Comparison of ENCODE assay signal across 8 cellular contexts in the genomic region with DNA sequence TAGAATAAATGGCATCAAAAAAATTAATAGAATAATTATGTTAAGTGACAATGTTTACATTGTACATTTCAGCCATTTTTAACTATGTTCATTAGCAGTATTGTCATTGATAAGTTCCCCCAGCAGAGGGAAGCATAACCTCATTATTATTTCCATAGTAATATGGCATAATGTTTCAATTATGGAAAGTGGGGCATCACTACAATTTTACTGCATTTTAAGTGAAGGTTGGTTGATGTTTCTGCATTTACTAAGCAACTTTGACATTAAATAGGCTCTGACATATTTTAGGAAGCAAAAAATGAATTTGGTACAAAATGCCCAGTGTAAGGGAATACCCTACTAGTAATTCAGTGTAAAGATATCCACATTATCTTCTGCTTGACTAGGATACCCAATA.
DNase-seq lines count a peak whose midpoint lies in the region; ATAC-seq, FAIRE-seq and TF ChIP-seq lines count a peak whose summit lies in the region.

No MANE protein-coding gene starts in this region.

- no peaks in the 10 kb centered on the region for H3K27me3 Mint-ChIP-seq in activated CD8-positive, alpha-beta T cell treated with anti-CD3 and anti-CD28 coated beads for 36 hours

- intact Hi-C loops in activated CD8-positive, alpha-beta T cell treated with anti-CD3 and anti-CD28 coated beads for 36 hours (cut with micrococcal nuclease): loop anchor here (5.0 kb wide), 1 partner anchor 1046 kb away; no protein-coding TSS in a partner anchor
- intact Hi-C loops in upper lobe of right lung (cut with DNase I): loop anchor here (10.0 kb wide), 1 partner anchor 1048 kb away; no protein-coding TSS in a partner anchor

- TF ChIP-seq CTCF in activated CD8-positive, alpha-beta T cell treated with anti-CD3 and anti-CD28 coated beads for 36 hours (IDR thresholded peaks at IDR 0.05): peak; percentile 66
- peak; percentile 76 for TF ChIP-seq CTCF in upper lobe of right lung (IDR thresholded peaks at IDR 0.05)

- H3K36me3 Mint-ChIP-seq in activated CD8-positive, alpha-beta T cell treated with anti-CD3 and anti-CD28 coated beads for 36 hours (ENCODE audit: low read depth): no peaks in the 10 kb centered on the region

- ATAC-seq in HG02588 (IDR thresholded peaks at IDR 0.05; ENCODE audit: unreplicated experiment) (peak; percentile 67), upper lobe of right lung (peak; percentile 64)
- ATAC-seq in activated CD8-positive, alpha-beta T cell treated with anti-CD3 and anti-CD28 coated beads for 36 hours: peak; percentile 64

- H3K4me1 Mint-ChIP-seq in activated CD8-positive, alpha-beta T cell treated with anti-CD3 and anti-CD28 coated beads for 36 hours (ENCODE audit: low read depth): no peaks in the 10 kb centered on the region

- H3K9me3 Mint-ChIP-seq in activated CD8-positive, alpha-beta T cell treated with anti-CD3 and anti-CD28 coated beads for 36 hours: no peaks in the 10 kb centered on the region

- H3K27ac ChIP-seq in upper lobe of right lung: no peak overlapping the region

- no peak overlapping the region for H3K4me3 ChIP-seq in upper lobe of right lung

- no peak overlapping the region for H3K27ac Mint-ChIP-seq in activated CD8-positive, alpha-beta T cell treated with anti-CD3 and anti-CD28 coated beads for 36 hours

- no peaks in the 10 kb centered on the region for H3K9me3 ChIP-seq in upper lobe of right lung

- no peaks in the 10 kb centered on the region for H3K36me3 ChIP-seq in upper lobe of right lung

- POLR2A ChIA-PET in activated CD8-positive, alpha-beta T cell treated with anti-CD3 and anti-CD28 coated beads for 36 hours (lab: Charles Lee): no interaction called here

- no peak for TF ChIP-seq POLR2A in GM12891 (IDR thresholded peaks at IDR 0.05; ENCODE audit: low read depth, low read length)

- CTCF ChIA-PET in activated CD8-positive, alpha-beta T cell treated with anti-CD3 and anti-CD28 coated beads for 36 hours (lab: Charles Lee): interaction anchor here (1.0 kb wide), 1 partner anchor 1048 kb away, joined by 3 read pairs; no protein-coding TSS in a partner anchor

- no peaks in the 10 kb centered on the region for H3K27me3 ChIP-seq in upper lobe of right lung

- no peak overlapping the region for H3K4me3 Mint-ChIP-seq in activated CD8-positive, alpha-beta T cell treated with anti-CD3 and anti-CD28 coated beads for 36 hours

- H3K4me1 ChIP-seq in upper lobe of right lung: no peaks in the 10 kb centered on the region

- DNase-seq in AG08396 (ENCODE audit: low spot score) (peak; percentile 21), GM12891 (ENCODE audit: insufficient read length, low spot score) (peak; percentile 1), MV-4-11 (lab: John Stamatoyannopoulos, UW) (peak; percentile 15), inferior parietal cortex (ENCODE audit: extremely low spot score) (peak; percentile 85), upper lobe of right lung (no peak), NCI-H128 (lab: John Stamatoyannopoulos, UW; ENCODE audit: unreplicated experiment) (no peak)
- no peak for DNase-seq in activated CD8-positive, alpha-beta T cell treated with anti-CD3 and anti-CD28 coated beads for 36 hours

- FAIRE-seq in GM12891 (lab: Jason Lieb, UNC): peak; percentile 85

TF ChIP-seq in GM12891, 5 proteins besides CTCF, POLR2A, EP300 and RAD21:
- TF ChIP-seq PAX5 (IDR thresholded peaks at IDR 0.05; ENCODE audit: insufficient read depth, low read length, severe bottlenecking) (no peak), POLR2AphosphoS5 (IDR thresholded peaks at IDR 0.05; ENCODE audit: low read depth, low read length) (no peak), TAF1 (IDR thresholded peaks at IDR 0.05; ENCODE audit: low read depth, low read length) (no peak)

Comparison
In these comparisons a context has a peak if more than half of its experiments do, and no peak if none do; other contexts are left out.
1. DNase-seq: peak in AG08396 (single experiment), GM12891 (single experiment), MV-4-11 (single experiment) and inferior parietal cortex (single experiment); none in activated CD8-positive, alpha-beta T cell treated with anti-CD3 and anti-CD28 coated beads for 36 hours (single experiment), upper lobe of right lung (single experiment) and NCI-H128 (single experiment).
2. Peak in every context shown above with its lines, with median percentiles within 50 percentile points of each other: ATAC-seq.